In genomic region chr6:52861151-52861550, GRCh38 we compare ENCODE assay signal across 13 cellular contexts. TPM values are rescaled to one million over a fixed set of nuclear protein-coding genes. Genes with fewer than 3 reads are reported as not detected.
"Had no signal": no experiment of that assay in that cellular context is flagged by ENCODE, and none has a peak within 500 bp of the region (broad histone marks: within the 10 kb centered on the region; RNA-seq: fewer than 3 reads in every experiment).

No MANE protein-coding gene starts in this region.

RNA-seq across cellular contexts. Expression of gene GSTA5, which starts 20.5 kb away (rescaled TPM):
- total RNA-seq: activated CD4-positive, alpha-beta T cell treated with anti-CD3 and anti-CD28 coated beads for 36 hours; activated CD4-positive, alpha-beta T cell treated with anti-CD3 and anti-CD28 coated beads, Interleukin-2, amount 10 ng/mL, durations not matched to agents 7 days and 5 days; activated CD8-positive, alpha-beta T cell treated with anti-CD3 and anti-CD28 coated beads, Interleukin-2, amount 10 ng/mL, durations not matched to agents 7 days and 5 days; activated naive CD8-positive, alpha-beta T cell treated with anti-CD3 and anti-CD28 coated beads, Interleukin-2, amount 10 ng/mL, durations not matched to agents 7 days and 5 days; activated T-helper 2 cell treated with anti-CD3 and anti-CD28 coated beads, Interferon-gamma antibody, Interleukin-2, Interleukin-4, amounts not matched to agents 10 μg/mL and 5 μg/mL and 100 μg/mL, durations not matched to agents 14 hours and 24 hours and 36 hours; ascending aorta; breast epithelium; cardiac septum; MCF 10A; RPMI7951; SJSA1 had no signal
- polyA plus RNA-seq: adipose tissue, SK-N-SH had no signal

RNA-seq across cellular contexts. Expression of gene GSTA3, which starts 48.3 kb away (rescaled TPM):
- total RNA-seq: activated CD4-positive, alpha-beta T cell treated with anti-CD3 and anti-CD28 coated beads for 36 hours; activated CD4-positive, alpha-beta T cell treated with anti-CD3 and anti-CD28 coated beads, Interleukin-2, amount 10 ng/mL, durations not matched to agents 7 days and 5 days; activated CD8-positive, alpha-beta T cell treated with anti-CD3 and anti-CD28 coated beads, Interleukin-2, amount 10 ng/mL, durations not matched to agents 7 days and 5 days; activated naive CD8-positive, alpha-beta T cell treated with anti-CD3 and anti-CD28 coated beads, Interleukin-2, amount 10 ng/mL, durations not matched to agents 7 days and 5 days; activated T-helper 2 cell treated with anti-CD3 and anti-CD28 coated beads, Interferon-gamma antibody, Interleukin-2, Interleukin-4, amounts not matched to agents 10 μg/mL and 5 μg/mL and 100 μg/mL, durations not matched to agents 14 hours and 24 hours and 36 hours; ascending aorta; breast epithelium; cardiac septum; MCF 10A; RPMI7951; SJSA1 had no signal
- polyA plus RNA-seq: SK-N-SH had no signal

RNA-seq across cellular contexts. Expression of gene GSTA1, which starts 57.5 kb away (rescaled TPM):
- total RNA-seq: activated CD4-positive, alpha-beta T cell treated with anti-CD3 and anti-CD28 coated beads for 36 hours; activated CD4-positive, alpha-beta T cell treated with anti-CD3 and anti-CD28 coated beads, Interleukin-2, amount 10 ng/mL, durations not matched to agents 7 days and 5 days; activated CD8-positive, alpha-beta T cell treated with anti-CD3 and anti-CD28 coated beads, Interleukin-2, amount 10 ng/mL, durations not matched to agents 7 days and 5 days; activated naive CD8-positive, alpha-beta T cell treated with anti-CD3 and anti-CD28 coated beads, Interleukin-2, amount 10 ng/mL, durations not matched to agents 7 days and 5 days; activated T-helper 2 cell treated with anti-CD3 and anti-CD28 coated beads, Interferon-gamma antibody, Interleukin-2, Interleukin-4, amounts not matched to agents 10 μg/mL and 5 μg/mL and 100 μg/mL, durations not matched to agents 14 hours and 24 hours and 36 hours; cardiac septum; MCF 10A had no signal
- polyA plus RNA-seq: SK-N-SH had no signal
